30 cellular contexts compared by ENCODE assay signal in the genomic region with DNA sequence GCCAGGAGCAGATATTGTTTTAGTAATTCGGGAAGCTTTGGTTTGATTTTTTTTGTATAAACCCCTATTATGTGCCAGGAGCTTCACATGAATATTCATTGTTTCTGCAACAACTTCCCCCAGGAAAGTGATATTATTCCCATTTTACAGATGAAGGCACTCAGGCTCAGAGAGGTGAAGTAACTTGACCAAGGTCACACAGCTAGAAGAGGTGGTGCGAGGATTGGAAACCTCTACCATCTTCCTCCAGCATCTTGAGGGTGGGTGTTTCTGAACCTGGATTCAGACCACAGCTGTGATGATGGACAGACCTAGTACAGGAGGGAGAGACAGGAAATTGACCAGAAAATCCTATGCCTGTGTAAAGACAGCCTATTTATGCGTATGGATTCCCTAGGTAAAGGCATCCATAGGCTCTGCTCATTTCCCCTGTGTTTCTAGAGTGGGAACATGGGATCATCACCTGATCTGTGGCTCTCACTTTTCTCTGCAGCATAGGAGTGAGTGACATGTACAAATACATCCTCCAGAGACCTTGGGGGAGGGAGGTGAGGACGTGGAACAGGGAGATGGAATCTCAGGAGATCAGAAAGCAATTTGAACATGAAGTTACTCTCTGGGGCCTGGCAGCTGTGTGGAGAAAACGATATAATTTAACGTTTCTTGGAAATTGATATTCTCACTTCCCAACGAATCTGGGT.
"Had no signal": no experiment of that assay in that cellular context is flagged by ENCODE, and none has a peak within 500 bp of the region (broad histone marks: within the 10 kb centered on the region; RNA-seq: fewer than 3 reads in every experiment).

No MANE protein-coding gene starts in this region.

- H3K9me3 ChIP-seq: left lung, lower lobe of right lung, stomach, suprapubic skin, tibial artery, upper lobe of right lung had no signal

- H3K4me3 Mint-ChIP-seq: activated CD4-positive, alpha-beta T cell treated with anti-CD3 and anti-CD28 coated beads, Interleukin-2, amount 10 ng/mL, durations not matched to agents 7 days and 5 days; activated CD8-positive, alpha-beta memory T cell treated with anti-CD3 and anti-CD28 coated beads, Interleukin-2, amount 10 ng/mL, durations not matched to agents 7 days and 5 days; activated CD8-positive, alpha-beta T cell treated with anti-CD3 and anti-CD28 coated beads for 36 hours; central memory CD8-positive, alpha-beta T cell; dendritic cell treated with granulocyte-macrophage colony-stimulating factor and Interleukin-4, amounts not matched to agents 40 ng/mL and 50 ng/mL, for 4 days; endodermal cell; naive thymus-derived CD8-positive, alpha-beta T cell; stimulated activated memory B cell treated with anti-CD40 and anti-IgM and Interleukin-4, amounts not matched to agents 10 μg/mL and 1 μg/mL and 100 μg/mL, for 72 hours had no signal

- ATAC-seq: activated CD8-positive, alpha-beta memory T cell treated with anti-CD3 and anti-CD28 coated beads, Interleukin-2, amount 10 ng/mL, durations not matched to agents 7 days and 5 days; activated CD8-positive, alpha-beta T cell treated with anti-CD3 and anti-CD28 coated beads for 36 hours; activated naive CD4-positive, alpha-beta T cell treated with anti-CD3 and anti-CD28 coated beads, Interleukin-2, amount 50 U/mL, for 72 hours; left lung; lower lobe of right lung; naive thymus-derived CD8-positive, alpha-beta T cell; sciatic nerve; stimulated activated memory B cell treated with anti-CD40 and anti-IgM and Interleukin-4, amounts not matched to agents 10 μg/mL and 1 μg/mL and 100 μg/mL, for 72 hours; upper lobe of right lung had no signal

- H3K36me3 ChIP-seq: left lung, lower lobe of right lung, stomach, suprapubic skin, tibial artery, upper lobe of right lung had no signal

- FAIRE-seq: bronchial epithelial cell, frontal cortex, small intestine had no signal

- H3K36me3 Mint-ChIP-seq: activated CD8-positive, alpha-beta memory T cell treated with anti-CD3 and anti-CD28 coated beads, Interleukin-2, amount 10 ng/mL, durations not matched to agents 7 days and 5 days; activated naive CD4-positive, alpha-beta T cell treated with anti-CD3 and anti-CD28 coated beads, Interleukin-2, amount 50 U/mL, for 72 hours; naive thymus-derived CD8-positive, alpha-beta T cell; stimulated activated memory B cell treated with anti-CD40 and anti-IgM and Interleukin-4, amounts not matched to agents 10 μg/mL and 1 μg/mL and 100 μg/mL, for 72 hours had no signal

- H3K27me3 Mint-ChIP-seq: activated CD8-positive, alpha-beta T cell treated with anti-CD3 and anti-CD28 coated beads for 36 hours had no signal

- H3K4me1 Mint-ChIP-seq: activated CD4-positive, alpha-beta T cell treated with anti-CD3 and anti-CD28 coated beads, Interleukin-2, amount 10 ng/mL, durations not matched to agents 7 days and 5 days; central memory CD8-positive, alpha-beta T cell; stimulated activated memory B cell treated with anti-CD40 and anti-IgM and Interleukin-4, amounts not matched to agents 10 μg/mL and 1 μg/mL and 100 μg/mL, for 72 hours had no signal

- H3K27ac Mint-ChIP-seq: activated CD4-positive, alpha-beta T cell treated with anti-CD3 and anti-CD28 coated beads, Interleukin-2, amount 10 ng/mL, durations not matched to agents 7 days and 5 days; activated CD8-positive, alpha-beta memory T cell treated with anti-CD3 and anti-CD28 coated beads, Interleukin-2, amount 10 ng/mL, durations not matched to agents 7 days and 5 days; activated CD8-positive, alpha-beta T cell treated with anti-CD3 and anti-CD28 coated beads for 36 hours; activated naive CD4-positive, alpha-beta T cell treated with anti-CD3 and anti-CD28 coated beads, Interleukin-2, amount 50 U/mL, for 72 hours; activated T-helper 2 cell treated with anti-CD3 and anti-CD28 coated beads, Interferon-gamma antibody, Interleukin-2, Interleukin-4, amounts not matched to agents 10 μg/mL and 5 μg/mL and 100 μg/mL, durations not matched to agents 14 hours and 24 hours and 36 hours; dendritic cell treated with granulocyte-macrophage colony-stimulating factor and Interleukin-4, amounts not matched to agents 40 ng/mL and 50 ng/mL, for 4 days; endodermal cell; naive thymus-derived CD8-positive, alpha-beta T cell; stimulated activated memory B cell treated with anti-CD40 and anti-IgM and Interleukin-4, amounts not matched to agents 10 μg/mL and 1 μg/mL and 100 μg/mL, for 72 hours had no signal

- H3K27me3 ChIP-seq: left lung, suprapubic skin, tibial artery, upper lobe of right lung had no signal

- DNase-seq: activated CD4-positive, alpha-beta T cell treated with anti-CD3 and anti-CD28 coated beads for 1 hour; activated CD4-positive, alpha-beta T cell treated with anti-CD3 and anti-CD28 coated beads, Interleukin-2, amount 10 ng/mL, durations not matched to agents 7 days and 5 days; activated CD8-positive, alpha-beta memory T cell treated with anti-CD3 and anti-CD28 coated beads, Interleukin-2, amount 10 ng/mL, durations not matched to agents 7 days and 5 days; activated CD8-positive, alpha-beta T cell treated with anti-CD3 and anti-CD28 coated beads for 36 hours; activated naive CD4-positive, alpha-beta T cell; activated T-cell treated with anti-CD3 and anti-CD28 coated beads, Interleukin-2, amount 50 U/mL, for 48 hours; endodermal cell; hippocampal formation; left lung; lower lobe of right lung; mesenchymal stem cell; naive thymus-derived CD8-positive, alpha-beta T cell; posterior cingulate gyrus; small intestine; stimulated activated CD4-positive, alpha-beta T cell treated with anti-CD3 and anti-CD28 coated beads, Interleukin-1b, Interleukin-23, amount 100 ng/mL, for 48 hours; stimulated activated CD4-positive, alpha-beta T cell treated with anti-CD3 and anti-CD28 coated beads, Interleukin-4, amount 100 ng/mL, for 4 hours; stimulated activated CD8-positive, alpha-beta memory T cell treated with anti-CD3 and anti-CD28 coated beads, Interleukin-4, amount 100 ng/mL, for 48 hours; stomach; T-helper 2 cell; tibial artery had no signal

- H3K9me3 Mint-ChIP-seq: activated CD4-positive, alpha-beta T cell treated with anti-CD3 and anti-CD28 coated beads, Interleukin-2, amount 10 ng/mL, durations not matched to agents 7 days and 5 days; activated CD8-positive, alpha-beta T cell treated with anti-CD3 and anti-CD28 coated beads for 36 hours; activated naive CD4-positive, alpha-beta T cell treated with anti-CD3 and anti-CD28 coated beads, Interleukin-2, amount 50 U/mL, for 72 hours; activated T-helper 2 cell treated with anti-CD3 and anti-CD28 coated beads, Interferon-gamma antibody, Interleukin-2, Interleukin-4, amounts not matched to agents 10 μg/mL and 5 μg/mL and 100 μg/mL, durations not matched to agents 14 hours and 24 hours and 36 hours; central memory CD8-positive, alpha-beta T cell; dendritic cell treated with granulocyte-macrophage colony-stimulating factor and Interleukin-4, amounts not matched to agents 40 ng/mL and 50 ng/mL, for 4 days; endodermal cell; naive thymus-derived CD8-positive, alpha-beta T cell; stimulated activated memory B cell treated with anti-CD40 and anti-IgM and Interleukin-4, amounts not matched to agents 10 μg/mL and 1 μg/mL and 100 μg/mL, for 72 hours had no signal

- H3K27ac ChIP-seq: left lung, lower lobe of right lung, suprapubic skin, tibial artery, upper lobe of right lung had no signal

- H3K4me3 ChIP-seq: left lung, lower lobe of right lung, stomach, suprapubic skin, tibial artery, upper lobe of right lung had no signal
